Comparison of ENCODE assay signal across 14 cellular contexts in genomic region chr5:83377131-83377865, GRCh38.
A peak's percentile ranks its signal among the peaks of the same experiment; 100 is the strongest.
DNase-seq lines count a peak whose midpoint lies in the region; ATAC-seq lines count a peak whose summit lies in the region.
"Had no signal": no experiment of that assay in that cellular context is flagged by ENCODE, and none has a peak within 500 bp of the region (broad histone marks: within the 10 kb centered on the region; RNA-seq: fewer than 3 reads in every experiment).

No MANE protein-coding gene starts in this region.

- H3K27me3 ChIP-seq in skeletal muscle satellite cell (ENCODE audit: control insufficient read depth, insufficient read depth, low read length), result no peaks in the 10 kb centered on the region
- H3K27me3 ChIP-seq: Peyer's patch had no signal

- no peak overlapping the region for H3K4me3 ChIP-seq in skeletal muscle satellite cell (ENCODE audit: low read length)
- H3K4me3 ChIP-seq: Peyer's patch had no signal

- H3K9me3 ChIP-seq in skeletal muscle satellite cell (replicated peaks; ENCODE audit: low read length), result no peaks in the 10 kb centered on the region
- H3K9me3 ChIP-seq: Peyer's patch had no signal

- peak overlapping the region; percentile 64 for H3K4me2 ChIP-seq in skeletal muscle satellite cell (ENCODE audit: low read length)

- H3K4me1 ChIP-seq in skeletal muscle satellite cell (ENCODE audit: control insufficient read depth, insufficient read depth, low read length), result peaks cover 34% of the 10 kb centered on the region
- H3K4me1 ChIP-seq: Peyer's patch had no signal

- no peaks in the 10 kb centered on the region for H3K36me3 ChIP-seq in skeletal muscle satellite cell (ENCODE audit: insufficient read depth, low read length)
- H3K36me3 ChIP-seq: Peyer's patch had no signal

- ATAC-seq in GM21619 (IDR thresholded peaks at IDR 0.05; ENCODE audit: unreplicated experiment) (no peak), HG03045 (IDR thresholded peaks at IDR 0.05; ENCODE audit: unreplicated experiment) (no peak), HG03039 (IDR thresholded peaks at IDR 0.05; ENCODE audit: unreplicated experiment) (no peak)

- peak overlapping the region; percentile 35 for H3K9ac ChIP-seq in skeletal muscle satellite cell (ENCODE audit: low read depth, low read length)

- DNase-seq in GM03348 (ENCODE audit: low spot score) (peak; percentile 50), RPMI7951 (ENCODE audit: low read depth) (peak; percentile 66), fibroblast of the conjunctiva (ENCODE audit: low read depth) (peak; percentile 54), NCI-H2196 treated with DMSO at 0.1 percent for 48 hours (lab: John Stamatoyannopoulos, UW; ENCODE audit: unreplicated experiment) (no peak)
- DNase-seq: activated CD4-positive, alpha-beta T cell treated with anti-CD3 and anti-CD28 coated beads, Interleukin-2, amount 10 ng/mL, durations not matched to agents 7 days and 5 days; activated gamma-delta T cell treated with Interleukin-2 at 50 U/mL for 16 hours; cortex of kidney; NCI-H2081; Peyer's patch; stimulated activated CD4-positive, alpha-beta T cell treated with anti-CD3 and anti-CD28 coated beads, Interleukin-2, amount 100 ng/mL, for 48 hours had no signal
